In the genomic region with DNA sequence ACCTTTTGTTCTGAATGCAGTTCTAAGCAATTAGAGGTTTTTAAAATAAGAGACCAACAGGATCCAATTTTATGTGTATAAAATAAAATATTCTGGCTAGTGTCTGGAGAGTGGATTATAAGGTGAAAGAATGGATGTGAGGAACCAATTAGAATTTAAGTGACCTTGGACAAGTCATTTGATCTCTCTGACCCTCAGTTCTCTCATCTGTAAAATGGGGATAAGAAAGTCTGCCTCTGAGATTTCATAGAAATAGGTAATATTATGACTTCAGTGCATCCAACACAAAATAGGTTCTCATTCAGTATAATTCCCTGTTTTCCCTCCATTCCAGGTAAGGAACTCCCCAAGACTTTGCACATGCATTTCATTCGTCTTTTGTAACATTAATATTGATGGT, we compare ENCODE assay signal across 17 cellular contexts. TPM values are rescaled to one million over a fixed set of nuclear protein-coding genes. Genes with fewer than 3 reads are reported as not detected.
"Had no signal": no experiment of that assay in that cellular context is flagged by ENCODE, and none has a peak within 500 bp of the region (broad histone marks: within the 10 kb centered on the region; RNA-seq: fewer than 3 reads in every experiment).

No MANE protein-coding gene starts in this region.

- H3K4me3 Mint-ChIP-seq: activated CD4-positive, alpha-beta memory T cell treated with anti-CD3 and anti-CD28 coated beads, Interleukin-2, amount 10 ng/mL, durations not matched to agents 7 days and 5 days had no signal

- H3K4me1 ChIP-seq: ascending aorta, testis, uterus had no signal

- H3K27ac Mint-ChIP-seq: activated CD4-positive, alpha-beta memory T cell treated with anti-CD3 and anti-CD28 coated beads, Interleukin-2, amount 10 ng/mL, durations not matched to agents 7 days and 5 days; activated naive CD8-positive, alpha-beta T cell treated with anti-CD3 and anti-CD28 coated beads, Interleukin-2, amount 10 ng/mL, durations not matched to agents 7 days and 5 days; activated T-helper 2 cell treated with anti-CD3 and anti-CD28 coated beads, Interferon-gamma antibody, Interleukin-2, Interleukin-4, amounts not matched to agents 10 μg/mL and 5 μg/mL and 100 μg/mL, durations not matched to agents 14 hours and 24 hours and 36 hours had no signal

- H3K36me3 ChIP-seq: ascending aorta, uterus had no signal

- H3K27me3 ChIP-seq: ascending aorta, testis, uterus had no signal

- FAIRE-seq: bronchial epithelial cell, endothelial cell of umbilical vein, frontal cortex had no signal

- ATAC-seq: left lobe of liver; stimulated activated naive CD8-positive, alpha-beta T cell treated with anti-CD3 and anti-CD28 coated beads, Interleukin-15, amount 100 ng/mL, for 72 hours had no signal

- H3K9me3 Mint-ChIP-seq: activated naive CD8-positive, alpha-beta T cell treated with anti-CD3 and anti-CD28 coated beads, Interleukin-2, amount 10 ng/mL, durations not matched to agents 7 days and 5 days; activated T-helper 2 cell treated with anti-CD3 and anti-CD28 coated beads, Interferon-gamma antibody, Interleukin-2, Interleukin-4, amounts not matched to agents 10 μg/mL and 5 μg/mL and 100 μg/mL, durations not matched to agents 14 hours and 24 hours and 36 hours had no signal

- H3K4me3 ChIP-seq: ascending aorta, skin epidermis, testis, uterus had no signal

- H3K9me3 ChIP-seq: ascending aorta, testis, uterus had no signal

- DNase-seq: activated CD4-positive, alpha-beta T cell treated with anti-CD3 and anti-CD28 coated beads for 1 hour; activated naive CD8-positive, alpha-beta T cell treated with anti-CD3 and anti-CD28 coated beads, Interleukin-2, amount 10 ng/mL, durations not matched to agents 7 days and 5 days; islet precursor cell; mesenchymal stem cell; retina; stimulated activated CD4-positive, alpha-beta T cell treated with anti-CD3 and anti-CD28 coated beads, Interleukin-4, amount 100 ng/mL, for 4 hours; stimulated activated naive CD8-positive, alpha-beta T cell treated with anti-CD3 and anti-CD28 coated beads, Interleukin-15, amount 100 ng/mL, for 72 hours; testis; uterus had no signal

- H3K27ac ChIP-seq: ascending aorta, skin epidermis, testis, uterus had no signal

- H3K27me3 Mint-ChIP-seq: activated CD4-positive, alpha-beta memory T cell treated with anti-CD3 and anti-CD28 coated beads, Interleukin-2, amount 10 ng/mL, durations not matched to agents 7 days and 5 days; activated naive CD8-positive, alpha-beta T cell treated with anti-CD3 and anti-CD28 coated beads, Interleukin-2, amount 10 ng/mL, durations not matched to agents 7 days and 5 days; stimulated activated naive CD8-positive, alpha-beta T cell treated with anti-CD3 and anti-CD28 coated beads, Interleukin-15, amount 100 ng/mL, for 72 hours had no signal

RNA-seq across cellular contexts. Expression of a gene that starts 18.9 kb away (rescaled TPM):
- total RNA-seq: bronchial epithelial cell, endothelial cell of umbilical vein had no signal
- polyA plus RNA-seq: endothelial cell of umbilical vein had no signal

RNA-seq across cellular contexts. Expression of a gene that starts 38.9 kb away (rescaled TPM):
- total RNA-seq: ascending aorta had no signal
